18 cellular contexts compared by ENCODE assay signal in genomic region chr1:34578306-34578705, GRCh38.
DNase-seq lines count a peak whose midpoint lies in the region; ATAC-seq and TF ChIP-seq lines count a peak whose summit lies in the region.
"Had no signal": no experiment of that assay in that cellular context is flagged by ENCODE, and none has a peak within 500 bp of the region (broad histone marks: within the 10 kb centered on the region; RNA-seq: fewer than 3 reads in every experiment).

No MANE protein-coding gene starts in this region.

- H3K9ac ChIP-seq in liver (ENCODE audit: low read depth in 1 of 2, low read length in 2 of 2): no peak overlapping the region
- H3K9ac ChIP-seq: BLaER1 had no signal

- DNase-seq in left lobe of liver (ENCODE audit: low spot score): no peak
- no peak for DNase-seq in DMS153 treated with DMSO at 0.1 percent for 48 hours (lab: John Stamatoyannopoulos, UW; ENCODE audit: unreplicated experiment)
- DNase-seq in mesenteric fat pad (ENCODE audit: low spot score): no peak
- DNase-seq: 8988T; ACHN; BE2C; C1 segment of cervical spinal cord; CD4-positive, alpha-beta memory T cell; CD4-positive, CD25-positive, alpha-beta regulatory T cell; CD8-positive, alpha-beta memory T cell; COR-L47; DMS 273 treated with DMSO at 0.1 percent for 48 hours; DMS153; DMS79 treated with DMSO at 0.1 percent for 48 hours; GF-D8 had no signal

- TF ChIP-seq RAD21 in liver (IDR thresholded peaks at IDR 0.05): peak in 1 of 2 donors; percentile 6

- H3K27ac ChIP-seq in liver (ENCODE audit: low read depth in 1 of 2, low read length in 2 of 2): no peak overlapping the region
- H3K27ac ChIP-seq: BLaER1 had no signal

- H3K4me3 ChIP-seq in liver (ENCODE audit: low read depth in 1 of 3, low read length in 3 of 3): no peak overlapping the region
- H3K4me3 ChIP-seq: BLaER1 had no signal

- H3K27me3 ChIP-seq in liver (ENCODE audit: control insufficient read depth in 4 of 4, insufficient read depth in 4 of 4, low read length in 3 of 4): no peaks in the 10 kb centered on the region
- H3K27me3 ChIP-seq: BE2C, BLaER1 had no signal

- TF ChIP-seq CTCF in liver (IDR thresholded peaks at IDR 0.05; ENCODE audit: low read depth, low read length, missing input control): no peak

- 42% methylated on average over 3 of the region's 3 CpGs for WGBS in liver

- no peaks in the 10 kb centered on the region for H3K9me3 ChIP-seq in liver (ENCODE audit: control insufficient read depth in 4 of 4, low read length in 3 of 4)
- H3K9me3 ChIP-seq: BE2C, BLaER1 had no signal

- ATAC-seq in left lobe of liver: peak; percentile 80
- ATAC-seq in HG03108 (IDR thresholded peaks at IDR 0.05; ENCODE audit: unreplicated experiment): no peak

- peaks cover 0 to 5% (median 2%) of the 10 kb centered on the region in 4 donors for H3K4me1 ChIP-seq in liver (ENCODE audit: control insufficient read depth in 4 of 4, insufficient read depth in 4 of 4, low read length in 3 of 4)
- H3K4me1 ChIP-seq: BE2C, BLaER1 had no signal

- H3K36me3 ChIP-seq in liver (ENCODE audit: control insufficient read depth in 4 of 4, insufficient read depth in 3 of 4, low read depth in 1 of 4, low read length in 3 of 4): no peaks in the 10 kb centered on the region
- H3K36me3 ChIP-seq: BE2C, BLaER1 had no signal

TF ChIP-seq in liver, 16 proteins besides CTCF, POLR2A, EP300 and RAD21:
- TF ChIP-seq ATF3 (IDR thresholded peaks at IDR 0.05) (no peak), HNF4A (conservative IDR thresholded peaks at IDR 0.05) (peak; percentile 92 to 95), JUND (IDR thresholded peaks at IDR 0.05) (peak in 1 of 2 donors; percentile 46), FOXA1 (IDR thresholded peaks at IDR 0.05) (no peak), EGR1 (IDR thresholded peaks at IDR 0.05; ENCODE audit: low read depth in 2 of 2) (no peak), REST (IDR thresholded peaks at IDR 0.05) (peak; percentile 52), TAF1 (conservative IDR thresholded peaks at IDR 0.05) (no peak), HNF4G (IDR thresholded peaks at IDR 0.05) (peak; percentile 57), MAX (IDR thresholded peaks at IDR 0.05) (peak; percentile 33), NR2F2 (IDR thresholded peaks at IDR 0.05) (no peak), GABPA (IDR thresholded peaks at IDR 0.05 in 1 of 2, conservative IDR thresholded peaks at IDR 0.05 in 1 of 2) (no peak), FOXA2 (IDR thresholded peaks at IDR 0.05) (peak; percentile 33), SP1 (IDR thresholded peaks at IDR 0.05) (peak; percentile 82), YY1 (IDR thresholded peaks at IDR 0.05) (peak; percentile 40), RXRA (IDR thresholded peaks at IDR 0.05) (peak; percentile 57 to 84), ZBTB33 (IDR thresholded peaks at IDR 0.05) (no peak)
